In genomic region chr11:58579192-58580129, GRCh38 we compare ENCODE assay signal across 1 cellular context.
A peak's percentile ranks its signal among the peaks of the same experiment; 100 is the strongest.
TF ChIP-seq lines count a peak whose summit lies in the region.

No MANE protein-coding gene starts in this region.

TF ChIP-seq in GM12878, 131 proteins besides CTCF, POLR2A, EP300 and RAD21 (continued from another document and continues in another):
- no peak for TF ChIP-seq E2F8 (IDR thresholded peaks at IDR 0.05; ENCODE audit: low read depth, partially characterized antibody)
- TF ChIP-seq SREBF1 (IDR thresholded peaks at IDR 0.05; ENCODE audit: low read length), result no peak
- TF ChIP-seq SPI1 (IDR thresholded peaks at IDR 0.05; ENCODE audit: borderline replicate concordance, insufficient read depth, low read depth, low read length), result no peak
- peak; percentile 66 for TF ChIP-seq ATF7 (IDR thresholded peaks at IDR 0.05; ENCODE audit: low read depth)
- no peak; the same call in none of the 2 replicates for TF ChIP-seq BACH1 (IDR thresholded peaks at IDR 0.05; ENCODE audit: borderline replicate concordance)
- no peak for TF ChIP-seq SMAD1 (IDR thresholded peaks at IDR 0.05; ENCODE audit: low read depth, partially characterized antibody)
- peak; percentile 99 for TF ChIP-seq LARP7 (IDR thresholded peaks at IDR 0.05)
- peak; percentile 69 for TF ChIP-seq BCL3 (IDR thresholded peaks at IDR 0.05; ENCODE audit: borderline replicate concordance, insufficient read depth, low read depth, low read length, poor library complexity, severe bottlenecking)
- TF ChIP-seq CREM (IDR thresholded peaks at IDR 0.05; ENCODE audit: low read depth), result peak; percentile 84
- TF ChIP-seq MYB (IDR thresholded peaks at IDR 0.05; ENCODE audit: borderline replicate concordance, low read depth, low read length), result peak; percentile 36; the same call in 1 of the 2 replicates
- peak; percentile 22; the same call in 1 of the 2 replicates for TF ChIP-seq ZBTB40 (IDR thresholded peaks at IDR 0.05; ENCODE audit: borderline replicate concordance)
- TF ChIP-seq MEF2A (IDR thresholded peaks at IDR 0.05; ENCODE audit: insufficient read depth, low read depth, low read length), result peak; percentile 55
- TF ChIP-seq HDAC6 (IDR thresholded peaks at IDR 0.05; ENCODE audit: unreplicated experiment), result peak; percentile 54
- peak; percentile 82 for TF ChIP-seq YY1 (IDR thresholded peaks at IDR 0.05; ENCODE audit: low read depth, low read length)
- peak; percentile 51; the same call in 1 of the 2 replicates for TF ChIP-seq TBL1XR1 (IDR thresholded peaks at IDR 0.05; ENCODE audit: low read depth, low read length)
- peak; percentile 96 for TF ChIP-seq RELA (IDR thresholded peaks at IDR 0.05; ENCODE audit: borderline replicate concordance, partially characterized antibody)
- no peak; the same call in 1 of the 2 replicates for TF ChIP-seq NFIC (IDR thresholded peaks at IDR 0.05; ENCODE audit: low read depth, low read length)
- peak; percentile 62; the same call in 1 of the 2 replicates for TF ChIP-seq POLR2AphosphoS2 (IDR thresholded peaks at IDR 0.05; ENCODE audit: low read depth, low read length)
- peak; percentile 92 for TF ChIP-seq DPF2 (IDR thresholded peaks at IDR 0.05)
- TF ChIP-seq NR2C1 (IDR thresholded peaks at IDR 0.05), result peak; percentile 38; the same call in 1 of the 2 replicates
- TF ChIP-seq ZNF384 (IDR thresholded peaks at IDR 0.05; ENCODE audit: borderline replicate concordance, low read depth, low read length), result no peak
- no peak for TF ChIP-seq PRDM15 (CRISPR knock-in tag; IDR thresholded peaks at IDR 0.05)
- TF ChIP-seq USF2 (IDR thresholded peaks at IDR 0.05; ENCODE audit: borderline replicate concordance, low read depth, low read length), result peak; percentile 95
- TF ChIP-seq ZSCAN29 (IDR thresholded peaks at IDR 0.05), result no peak
- peak; percentile 19; the same call in 1 of the 2 replicates for TF ChIP-seq ZBED1 (IDR thresholded peaks at IDR 0.05; ENCODE audit: borderline replicate concordance)
- no peak for TF ChIP-seq FOS (IDR thresholded peaks at IDR 0.05; ENCODE audit: borderline replicate concordance, extremely low read depth, insufficient read length)
- no peak for TF ChIP-seq HDAC2 (IDR thresholded peaks at IDR 0.05)
- TF ChIP-seq TCF7 (IDR thresholded peaks at IDR 0.05; ENCODE audit: borderline replicate concordance), result no peak
- TF ChIP-seq PAX5 (IDR thresholded peaks at IDR 0.05; ENCODE audit: borderline replicate concordance, low read depth, low read length), result peak; percentile 31; the same call in 1 of the 2 replicates
- TF ChIP-seq MEF2B (IDR thresholded peaks at IDR 0.05; ENCODE audit: partially characterized antibody, poor library complexity, severe bottlenecking), result peak; percentile 69
- peak; percentile 78 for TF ChIP-seq TCF3 (IDR thresholded peaks at IDR 0.05; ENCODE audit: borderline replicate concordance, insufficient read depth, low read depth, low read length)
- 0 out of 2 replicates have a peak, but pooled peaks have one; percentile 38 for TF ChIP-seq HSF1 (IDR thresholded peaks at IDR 0.05; ENCODE audit: low read depth, low read length)
- TF ChIP-seq HCFC1 (IDR thresholded peaks at IDR 0.05; ENCODE audit: low read length), result peak; percentile 67
- TF ChIP-seq PBX3 (IDR thresholded peaks at IDR 0.05; ENCODE audit: insufficient replicate concordance, low read depth, low read length), result no peak
- TF ChIP-seq CHD2 (IDR thresholded peaks at IDR 0.05; ENCODE audit: borderline replicate concordance, low read depth, low read length), result peak; percentile 83
- TF ChIP-seq SREBF2 (IDR thresholded peaks at IDR 0.05; ENCODE audit: low read length), result no peak
- TF ChIP-seq RAD51 (IDR thresholded peaks at IDR 0.05), result peak; percentile 94
- TF ChIP-seq FOXK2 (IDR thresholded peaks at IDR 0.05), result no peak
- TF ChIP-seq SRF (IDR thresholded peaks at IDR 0.05; ENCODE audit: low read depth in 2 of 2, low read length in 2 of 2), result no peak
- no peak for TF ChIP-seq RB1 (IDR thresholded peaks at IDR 0.05; ENCODE audit: borderline replicate concordance)
- peak; percentile 94 for TF ChIP-seq TAF1 (IDR thresholded peaks at IDR 0.05; ENCODE audit: borderline replicate concordance, low read depth, low read length)
- peak; percentile 67 for TF ChIP-seq EED (IDR thresholded peaks at IDR 0.05; ENCODE audit: low read depth)
- TF ChIP-seq ZNF24 (IDR thresholded peaks at IDR 0.05), result no peak
- no peak for TF ChIP-seq SUPT20H (IDR thresholded peaks at IDR 0.05; ENCODE audit: borderline replicate concordance, control insufficient read depth, low read depth, low read length)
- TF ChIP-seq EZH2 (IDR thresholded peaks at IDR 0.05; ENCODE audit: borderline replicate concordance, control insufficient read depth, low read depth, low read length), result no peak
- TF ChIP-seq MXI1 (IDR thresholded peaks at IDR 0.05; ENCODE audit: low read depth, low read length), result peak; percentile 98
- TF ChIP-seq ZNF217 (IDR thresholded peaks at IDR 0.05), result peak; percentile 62
- peak; percentile 25; the same call in 1 of the 2 replicates for TF ChIP-seq YBX1 (IDR thresholded peaks at IDR 0.05)
- no peak for TF ChIP-seq BCL11A (IDR thresholded peaks at IDR 0.05; ENCODE audit: low read depth, low read length)
- TF ChIP-seq CBFB (IDR thresholded peaks at IDR 0.05; ENCODE audit: low read depth), result peak; percentile 75; the same call in 1 of the 2 replicates
- TF ChIP-seq PKNOX1 (IDR thresholded peaks at IDR 0.05), result peak; percentile 44; the same call in 1 of the 2 replicates
- TF ChIP-seq PAX8 (IDR thresholded peaks at IDR 0.05), result no peak
